ENCODE assay signal across 31 cellular contexts in genomic region chr10:125513783-125514182, GRCh38.
"Had no signal": no experiment of that assay in that cellular context is flagged by ENCODE, and none has a peak within 500 bp of the region (broad histone marks: within the 10 kb centered on the region; RNA-seq: fewer than 3 reads in every experiment).

No MANE protein-coding gene starts in this region.

- H3K4me3 Mint-ChIP-seq: activated naive CD4-positive, alpha-beta T cell treated with anti-CD3 and anti-CD28 coated beads for 36 hours; activated naive CD8-positive, alpha-beta T cell treated with anti-CD3 and anti-CD28 coated beads for 36 hours; activated T-helper 1 cell treated with anti-CD3 and anti-CD28 coated beads, Interleukin-12 subunit alpha, Interleukin-12 subunit beta, Interleukin-2, Interleukin-4 antibody, amounts not matched to agents 30 ng/mL and 10 ng/mL and 1 ng/mL, durations not matched to agents 14 hours and 24 hours and 36 hours; memory B cell; naive thymus-derived CD8-positive, alpha-beta T cell; stimulated activated memory B cell treated with anti-CD40 and anti-IgM and Interleukin-4, amounts not matched to agents 10 μg/mL and 1 μg/mL and 100 μg/mL, for 72 hours; stimulated activated naive CD8-positive, alpha-beta T cell treated with anti-CD3 and anti-CD28 coated beads, Interleukin-15, amount 100 ng/mL, for 72 hours; T-cell had no signal

- H3K4me1 Mint-ChIP-seq: activated naive CD8-positive, alpha-beta T cell treated with anti-CD3 and anti-CD28 coated beads for 36 hours; memory B cell; naive thymus-derived CD8-positive, alpha-beta T cell; stimulated activated memory B cell treated with anti-CD40 and anti-IgM and Interleukin-4, amounts not matched to agents 10 μg/mL and 1 μg/mL and 100 μg/mL, for 72 hours; stimulated activated naive CD8-positive, alpha-beta T cell treated with anti-CD3 and anti-CD28 coated beads, Interleukin-15, amount 100 ng/mL, for 72 hours; T-cell had no signal

- H3K9me3 Mint-ChIP-seq: activated T-helper 1 cell treated with anti-CD3 and anti-CD28 coated beads, Interleukin-12 subunit alpha, Interleukin-12 subunit beta, Interleukin-2, Interleukin-4 antibody, amounts not matched to agents 30 ng/mL and 10 ng/mL and 1 ng/mL, durations not matched to agents 14 hours and 24 hours and 36 hours; stimulated activated memory B cell treated with anti-CD40 and anti-IgM and Interleukin-4, amounts not matched to agents 10 μg/mL and 1 μg/mL and 100 μg/mL, for 72 hours; stimulated activated naive CD8-positive, alpha-beta T cell treated with anti-CD3 and anti-CD28 coated beads, Interleukin-15, amount 100 ng/mL, for 72 hours; T-cell had no signal

- ATAC-seq: body of pancreas; naive thymus-derived CD8-positive, alpha-beta T cell; stimulated activated memory B cell treated with anti-CD40 and anti-IgM and Interleukin-4, amounts not matched to agents 10 μg/mL and 1 μg/mL and 100 μg/mL, for 72 hours; stimulated activated naive CD8-positive, alpha-beta T cell treated with anti-CD3 and anti-CD28 coated beads, Interleukin-15, amount 100 ng/mL, for 72 hours; T-cell had no signal

- H3K27ac Mint-ChIP-seq: activated naive CD4-positive, alpha-beta T cell treated with anti-CD3 and anti-CD28 coated beads for 36 hours; activated naive CD8-positive, alpha-beta T cell treated with anti-CD3 and anti-CD28 coated beads for 36 hours; activated T-helper 1 cell treated with anti-CD3 and anti-CD28 coated beads, Interleukin-12 subunit alpha, Interleukin-12 subunit beta, Interleukin-2, Interleukin-4 antibody, amounts not matched to agents 30 ng/mL and 10 ng/mL and 1 ng/mL, durations not matched to agents 14 hours and 24 hours and 36 hours; memory B cell; naive thymus-derived CD8-positive, alpha-beta T cell; stimulated activated memory B cell treated with anti-CD40 and anti-IgM and Interleukin-4, amounts not matched to agents 10 μg/mL and 1 μg/mL and 100 μg/mL, for 72 hours; stimulated activated naive CD8-positive, alpha-beta T cell treated with anti-CD3 and anti-CD28 coated beads, Interleukin-15, amount 100 ng/mL, for 72 hours; T-cell had no signal

- H3K9me3 ChIP-seq: adrenal gland, body of pancreas, colonic mucosa, ovary, prostate gland, sigmoid colon, thyroid gland had no signal

- H3K27me3 ChIP-seq: adrenal gland, body of pancreas, cardiac muscle cell, colonic mucosa, ovary, sigmoid colon, thyroid gland had no signal

- H3K36me3 ChIP-seq: adrenal gland, cardiac muscle cell, colonic mucosa, ovary, prostate gland, sigmoid colon, thyroid gland had no signal

- H3K4me1 ChIP-seq: body of pancreas, colonic mucosa, prostate gland, sigmoid colon, thyroid gland had no signal

- H3K27ac ChIP-seq: adrenal gland, body of pancreas, cardiac muscle cell, colonic mucosa, ovary, prostate gland, sigmoid colon, thyroid gland had no signal

- H3K4me3 ChIP-seq: adrenal gland, body of pancreas, cardiac muscle cell, colonic mucosa, ovary, prostate gland, sigmoid colon, thyroid gland had no signal

- DNase-seq: activated CD4-positive, alpha-beta T cell treated with anti-CD3 and anti-CD28 coated beads for 48 hours; activated CD4-positive, alpha-beta T cell treated with anti-CD3 and anti-CD28 coated beads, Interleukin-2, amount 50 U/mL, for 48 hours; activated CD8-positive, alpha-beta memory T cell treated with anti-CD3 and anti-CD28 coated beads for 24 hours; activated effector memory CD4-positive, alpha-beta T cell treated with anti-CD3 and anti-CD28 coated beads, Interleukin-2, amount 50 U/mL, for 16 hours; activated naive CD4-positive, alpha-beta T cell treated with anti-CD3 and anti-CD28 coated beads for 36 hours; activated naive CD8-positive, alpha-beta T cell treated with anti-CD3 and anti-CD28 coated beads for 36 hours; adrenal gland; aorta; body of pancreas; cerebellar nuclear complex; colonic mucosa; effector CD8-positive, alpha-beta T cell; hippocampal formation; kidney; naive thymus-derived CD8-positive, alpha-beta T cell; ovary; retina; sigmoid colon; small intestine; stimulated activated CD4-positive, alpha-beta T cell treated with anti-CD3 and anti-CD28 coated beads, Interleukin-1b, Interleukin-23, amount 100 ng/mL, for 48 hours; stimulated activated CD4-positive, alpha-beta T cell treated with anti-CD3 and anti-CD28 coated beads, Interleukin-4, amount 100 ng/mL, for 4 hours; stimulated activated CD8-positive, alpha-beta memory T cell treated with anti-CD3 and anti-CD28 coated beads, Interleukin-4, amount 100 ng/mL, for 48 hours; stimulated activated naive CD8-positive, alpha-beta T cell treated with anti-CD3 and anti-CD28 coated beads, Interleukin-15, amount 100 ng/mL, for 72 hours; T-cell; thyroid gland had no signal

- FAIRE-seq: frontal cortex, kidney, small intestine had no signal

- H3K36me3 Mint-ChIP-seq: activated naive CD8-positive, alpha-beta T cell treated with anti-CD3 and anti-CD28 coated beads for 36 hours; memory B cell; naive thymus-derived CD8-positive, alpha-beta T cell; stimulated activated memory B cell treated with anti-CD40 and anti-IgM and Interleukin-4, amounts not matched to agents 10 μg/mL and 1 μg/mL and 100 μg/mL, for 72 hours; T-cell had no signal
